30 cellular contexts compared by ENCODE assay signal in genomic region chr5:151793358-151793757, GRCh38.
"Had no signal": no experiment of that assay in that cellular context is flagged by ENCODE, and none has a peak within 500 bp of the region (broad histone marks: within the 10 kb centered on the region; RNA-seq: fewer than 3 reads in every experiment).

No MANE protein-coding gene starts in this region.

- H3K9me3 ChIP-seq: left lung, lower lobe of right lung, pancreas, psoas muscle, stomach, testis, thyroid gland, transverse colon, upper lobe of left lung, vagina had no signal

- H3K4me1 ChIP-seq: left lung, lower lobe of right lung, pancreas, psoas muscle, testis, thyroid gland, transverse colon, upper lobe of left lung, vagina had no signal

- H3K27me3 Mint-ChIP-seq: naive thymus-derived CD8-positive, alpha-beta T cell; stimulated activated naive B cell treated with anti-CD40 and anti-IgM and Interleukin-4, amounts not matched to agents 10 μg/mL and 1 μg/mL and 100 μg/mL, for 72 hours had no signal

- ATAC-seq: left colon; left lung; lower lobe of right lung; naive thymus-derived CD8-positive, alpha-beta T cell; pancreas; psoas muscle; sciatic nerve; stimulated activated naive B cell treated with anti-CD40 and anti-IgM and Interleukin-4, amounts not matched to agents 10 μg/mL and 1 μg/mL and 100 μg/mL, for 72 hours; stimulated activated naive CD8-positive, alpha-beta T cell treated with anti-CD3 and anti-CD28 coated beads, Interleukin-15, Interleukin-2, amounts not matched to agents 100 U/mL and 50 U/mL, for 24 hours had no signal

- H3K4me3 ChIP-seq: left lung, lower lobe of right lung, pancreas, psoas muscle, skin epidermis, stomach, testis, thyroid gland, transverse colon, upper lobe of left lung, vagina had no signal

- H3K4me3 Mint-ChIP-seq: immature natural killer cell; naive thymus-derived CD8-positive, alpha-beta T cell; nephron; neural crest cell; stimulated activated naive B cell treated with anti-CD40 and anti-IgM and Interleukin-4, amounts not matched to agents 10 μg/mL and 1 μg/mL and 100 μg/mL, for 72 hours had no signal

- H3K27me3 ChIP-seq: left lung, pancreas, stomach, testis, thyroid gland, transverse colon, upper lobe of left lung, vagina had no signal

- FAIRE-seq: islet of Langerhans, kidney, pancreas had no signal

- H3K9me3 Mint-ChIP-seq: immature natural killer cell; naive thymus-derived CD8-positive, alpha-beta T cell; nephron; neural crest cell; stimulated activated naive B cell treated with anti-CD40 and anti-IgM and Interleukin-4, amounts not matched to agents 10 μg/mL and 1 μg/mL and 100 μg/mL, for 72 hours had no signal

- H3K4me1 Mint-ChIP-seq: neural crest cell had no signal

- H3K27ac ChIP-seq: left lung, lower lobe of right lung, pancreas, psoas muscle, skin epidermis, stomach, testis, thyroid gland, transverse colon, upper lobe of left lung, vagina had no signal

- H3K27ac Mint-ChIP-seq: nephron; stimulated activated naive B cell treated with anti-CD40 and anti-IgM and Interleukin-4, amounts not matched to agents 10 μg/mL and 1 μg/mL and 100 μg/mL, for 72 hours had no signal

- DNase-seq: hypothalamus; immature natural killer cell; kidney; left colon; left lung; lower lobe of right lung; mesendoderm; midbrain; naive thymus-derived CD8-positive, alpha-beta T cell; nucleus accumbens; pancreas; posterior cingulate gyrus; psoas muscle; stimulated activated CD4-positive, alpha-beta T cell treated with anti-CD3 and anti-CD28 coated beads, Interleukin-12 subunit alpha, Interleukin-12 subunit beta, amount 100 ng/mL, for 4 hours; stimulated activated CD4-positive, alpha-beta T cell treated with anti-CD3 and anti-CD28 coated beads, Interleukin-15, amount 100 ng/mL, for 24 hours; stimulated activated CD4-positive, alpha-beta T cell treated with anti-CD3 and anti-CD28 coated beads, Interleukin-2, amount 100 ng/mL, for 24 hours; stimulated activated CD4-positive, alpha-beta T cell treated with anti-CD3 and anti-CD28 coated beads, Interleukin-4, amount 100 ng/mL, for 1 hour; stimulated activated naive B cell treated with anti-CD40 and anti-IgM and Interleukin-4, amounts not matched to agents 10 μg/mL and 1 μg/mL and 100 μg/mL, for 72 hours; stimulated activated naive CD8-positive, alpha-beta T cell treated with anti-CD3 and anti-CD28 coated beads, Interleukin-15, Interleukin-2, amounts not matched to agents 100 U/mL and 50 U/mL, for 24 hours; stomach; testis; thyroid gland; transverse colon; upper lobe of left lung had no signal
